In genomic region chr1:28790384-28791035, GRCh38 we compare ENCODE assay signal across 33 cellular contexts. TPM values are rescaled to one million over a fixed set of nuclear protein-coding genes. Genes with fewer than 3 reads are reported as not detected.
"Had no signal": no experiment of that assay in that cellular context is flagged by ENCODE, and none has a peak within 500 bp of the region (broad histone marks: within the 10 kb centered on the region; RNA-seq: fewer than 3 reads in every experiment).

No MANE protein-coding gene starts in this region.

- H3K27ac ChIP-seq: cardiac muscle cell, colonic mucosa, gastroesophageal sphincter, hepatocyte, ovary, prostate gland, stomach, thyroid gland, upper lobe of left lung, vagina had no signal

- H3K9me3 Mint-ChIP-seq: memory B cell; naive thymus-derived CD8-positive, alpha-beta T cell; stimulated activated naive B cell treated with anti-CD40 and anti-IgM and Interleukin-4, amounts not matched to agents 10 μg/mL and 1 μg/mL and 100 μg/mL, for 72 hours; T-helper 2 cell treated with Interferon-gamma antibody and Interleukin-4, amounts not matched to agents 5 μg/mL and 100 μg/mL, for 36 hours had no signal

- H3K4me2 ChIP-seq: hepatocyte, smooth muscle cell had no signal

- H3K27me3 ChIP-seq: cardiac muscle cell, colonic mucosa, hepatocyte, ovary, thyroid gland, upper lobe of left lung, vagina had no signal

- H3K79me2 ChIP-seq: hepatocyte had no signal

- H3K4me3 Mint-ChIP-seq: activated CD4-positive, alpha-beta T cell treated with anti-CD3 and anti-CD28 coated beads for 36 hours; activated CD8-positive, alpha-beta memory T cell treated with anti-CD3 and anti-CD28 coated beads, Interleukin-2, amount 10 ng/mL, durations not matched to agents 7 days and 5 days; activated CD8-positive, alpha-beta T cell treated with anti-CD3 and anti-CD28 coated beads, Interleukin-2, amount 10 ng/mL, durations not matched to agents 7 days and 5 days; activated naive CD8-positive, alpha-beta T cell; memory B cell; naive thymus-derived CD8-positive, alpha-beta T cell; stimulated activated naive B cell treated with anti-CD40 and anti-IgM and Interleukin-4, amounts not matched to agents 10 μg/mL and 1 μg/mL and 100 μg/mL, for 72 hours; T-helper 2 cell treated with Interferon-gamma antibody and Interleukin-4, amounts not matched to agents 5 μg/mL and 100 μg/mL, for 36 hours had no signal

- H3K4me1 ChIP-seq: colonic mucosa, prostate gland, thyroid gland, vagina had no signal

- H3K9me3 ChIP-seq: colonic mucosa, gastroesophageal sphincter, ovary, prostate gland, stomach, thyroid gland, upper lobe of left lung, vagina had no signal

- DNase-seq: activated CD4-positive, alpha-beta T cell treated with anti-CD3 and anti-CD28 coated beads for 36 hours; activated CD4-positive, CD25-positive, alpha-beta regulatory T cell; activated CD8-positive, alpha-beta memory T cell treated with anti-CD3 and anti-CD28 coated beads, Interleukin-2, amount 10 ng/mL, durations not matched to agents 7 days and 5 days; activated CD8-positive, alpha-beta T cell treated with anti-CD3 and anti-CD28 coated beads, Interleukin-2, amount 10 ng/mL, durations not matched to agents 7 days and 5 days; activated effector memory CD4-positive, alpha-beta T cell treated with Interleukin-2 at 50 U/mL for 16 hours; activated naive CD4-positive, alpha-beta T cell treated with Interleukin-2 at 50 U/mL for 16 hours; activated T-cell treated with anti-CD3 and anti-CD28 coated beads for 4 hours; anterior cingulate cortex; cerebellar nuclear complex; colonic mucosa; effector CD8-positive, alpha-beta T cell; midbrain; naive thymus-derived CD8-positive, alpha-beta T cell; ovary; stimulated activated CD4-positive, alpha-beta T cell treated with anti-CD3 and anti-CD28 coated beads, Interleukin-15, amount 100 ng/mL, for 24 hours; stimulated activated CD4-positive, alpha-beta T cell treated with anti-CD3 and anti-CD28 coated beads, Interleukin-2, amount 100 ng/mL, for 24 hours; stimulated activated naive B cell treated with anti-CD40 and anti-IgM and Interleukin-4, amounts not matched to agents 10 μg/mL and 1 μg/mL and 100 μg/mL, for 72 hours; stomach; thyroid gland; upper lobe of left lung had no signal

- H3K27ac Mint-ChIP-seq: activated CD4-positive, alpha-beta T cell treated with anti-CD3 and anti-CD28 coated beads for 36 hours; activated CD8-positive, alpha-beta memory T cell treated with anti-CD3 and anti-CD28 coated beads, Interleukin-2, amount 10 ng/mL, durations not matched to agents 7 days and 5 days; activated CD8-positive, alpha-beta T cell treated with anti-CD3 and anti-CD28 coated beads, Interleukin-2, amount 10 ng/mL, durations not matched to agents 7 days and 5 days; activated naive CD8-positive, alpha-beta T cell; memory B cell; stimulated activated naive B cell treated with anti-CD40 and anti-IgM and Interleukin-4, amounts not matched to agents 10 μg/mL and 1 μg/mL and 100 μg/mL, for 72 hours; T-helper 2 cell treated with Interferon-gamma antibody and Interleukin-4, amounts not matched to agents 5 μg/mL and 100 μg/mL, for 36 hours had no signal

- H3K27me3 Mint-ChIP-seq: activated naive CD8-positive, alpha-beta T cell had no signal

- H3K36me3 ChIP-seq: cardiac muscle cell, colonic mucosa, gastroesophageal sphincter, ovary, prostate gland, stomach, thyroid gland, upper lobe of left lung, vagina had no signal

- H3K36me3 Mint-ChIP-seq: activated CD8-positive, alpha-beta memory T cell treated with anti-CD3 and anti-CD28 coated beads, Interleukin-2, amount 10 ng/mL, durations not matched to agents 7 days and 5 days; activated naive CD8-positive, alpha-beta T cell; naive thymus-derived CD8-positive, alpha-beta T cell; stimulated activated naive B cell treated with anti-CD40 and anti-IgM and Interleukin-4, amounts not matched to agents 10 μg/mL and 1 μg/mL and 100 μg/mL, for 72 hours had no signal

- ATAC-seq: activated CD4-positive, alpha-beta T cell treated with anti-CD3 and anti-CD28 coated beads for 36 hours; activated CD8-positive, alpha-beta memory T cell treated with anti-CD3 and anti-CD28 coated beads, Interleukin-2, amount 10 ng/mL, durations not matched to agents 7 days and 5 days; activated CD8-positive, alpha-beta T cell treated with anti-CD3 and anti-CD28 coated beads, Interleukin-2, amount 10 ng/mL, durations not matched to agents 7 days and 5 days; gastroesophageal sphincter; naive thymus-derived CD8-positive, alpha-beta T cell; stimulated activated naive B cell treated with anti-CD40 and anti-IgM and Interleukin-4, amounts not matched to agents 10 μg/mL and 1 μg/mL and 100 μg/mL, for 72 hours had no signal

- H3K4me3 ChIP-seq: cardiac muscle cell, colonic mucosa, gastroesophageal sphincter, hepatocyte, ovary, prostate gland, smooth muscle cell, stomach, thyroid gland, upper lobe of left lung, vagina had no signal

- H2AFZ ChIP-seq: hepatocyte had no signal

RNA-seq across cellular contexts. Expression of gene OPRD1, which starts 21.5 kb away (rescaled TPM):
- total RNA-seq: activated CD8-positive, alpha-beta memory T cell treated with anti-CD3 and anti-CD28 coated beads, Interleukin-2, amount 10 ng/mL, durations not matched to agents 7 days and 5 days; activated CD8-positive, alpha-beta T cell treated with anti-CD3 and anti-CD28 coated beads, Interleukin-2, amount 10 ng/mL, durations not matched to agents 7 days and 5 days; dermis microvascular lymphatic vessel endothelial cell; epithelial cell of proximal tubule; lower leg skin; naive thymus-derived CD8-positive, alpha-beta T cell; upper lobe of left lung had no signal
- polyA plus RNA-seq: keratinocyte, ovary had no signal
